Comparison of ENCODE assay signal across 2 cellular contexts in genomic region chr13:78602561-78603239, GRCh38.
TF ChIP-seq lines count a peak whose summit lies in the region.

No MANE protein-coding gene starts in this region.

TF ChIP-seq in HepG2, 621 proteins besides CTCF, POLR2A, EP300 and RAD21:
- peak; percentile 14; the same call in 1 of the 2 replicates for TF ChIP-seq CENPT (CRISPR knock-in tag; IDR thresholded peaks at IDR 0.05; ENCODE audit: low read depth)
- no peak for TF ChIP-seq HOXA7 (CRISPR knock-in tag; IDR thresholded peaks at IDR 0.05)
- no peak for TF ChIP-seq TOE1 (CRISPR knock-in tag; IDR thresholded peaks at IDR 0.05)
- TF ChIP-seq TMF1 (CRISPR knock-in tag; IDR thresholded peaks at IDR 0.05; ENCODE audit: low read depth), result peak; percentile 12; the same call in 1 of the 2 replicates
- TF ChIP-seq ZKSCAN1 (IDR thresholded peaks at IDR 0.05; ENCODE audit: low read length), result no peak
- no peak for TF ChIP-seq NCOR1 (IDR thresholded peaks at IDR 0.05; ENCODE audit: borderline replicate concordance, low read length)

TF ChIP-seq in GM12891, 5 proteins besides CTCF, POLR2A, EP300 and RAD21:
- TF ChIP-seq POLR2AphosphoS5 (IDR thresholded peaks at IDR 0.05; ENCODE audit: low read depth, low read length), result no peak
- TF ChIP-seq POU2F2 (IDR thresholded peaks at IDR 0.05; ENCODE audit: low read depth, low read length), result no peak
- no peak for TF ChIP-seq SPI1 (IDR thresholded peaks at IDR 0.05; ENCODE audit: low read depth, low read length)
- TF ChIP-seq TAF1 (IDR thresholded peaks at IDR 0.05; ENCODE audit: low read depth, low read length), result no peak
- TF ChIP-seq PAX5 (IDR thresholded peaks at IDR 0.05; ENCODE audit: insufficient read depth, low read length, severe bottlenecking), result no peak
